ENCODE assay signal across 9 cellular contexts in genomic region chr11:45083544-45084087, GRCh38.
DNase-seq lines count a peak whose midpoint lies in the region; ATAC-seq, FAIRE-seq and TF ChIP-seq lines count a peak whose summit lies in the region.
"Had no signal": no experiment of that assay in that cellular context is flagged by ENCODE, and none has a peak within 500 bp of the region (broad histone marks: within the 10 kb centered on the region; RNA-seq: fewer than 3 reads in every experiment).

No MANE protein-coding gene starts in this region.

- H3K27ac ChIP-seq in Karpas-422 (ENCODE audit: low read length) (no peak overlapping the region), neural cell (ENCODE audit: low read length) (peak overlapping the region; percentile 15)
- H3K27ac ChIP-seq: uterus had no signal

- no peaks in the 10 kb centered on the region for H3K9me3 ChIP-seq in Karpas-422 (ENCODE audit: low read length)
- H3K9me3 ChIP-seq in neural cell (ENCODE audit: low read length) = no peaks in the 10 kb centered on the region
- H3K9me3 ChIP-seq: uterus had no signal

- peak overlapping the region; percentile 36; the same call in 1 of the 2 replicates for H2AFZ ChIP-seq in Karpas-422 (ENCODE audit: low read length)
- H2AFZ ChIP-seq in neural cell (ENCODE audit: low read depth, low read length) = no peak overlapping the region

- no peak for TF ChIP-seq RAD21 in neural cell (conservative IDR thresholded peaks at IDR 0.05)

- H3K4me2 ChIP-seq in Karpas-422 (ENCODE audit: low read depth, low read length, poor library complexity, severe bottlenecking) (peak overlapping the region; percentile 28), neural cell (ENCODE audit: low read length) (no peak overlapping the region)

- H3K4me1 ChIP-seq in Karpas-422 (ENCODE audit: low read length) = peaks cover 45% of the 10 kb centered on the region

- DNase-seq in Karpas-422 (peak; percentile 72), chondrocyte (ENCODE audit: low spot score) (no peak), NCI-H2029 (lab: John Stamatoyannopoulos, UW) (no peak), NCI-H774 (lab: John Stamatoyannopoulos, UW) (no peak)
- DNase-seq: uterus had no signal

- H3K4me1 Mint-ChIP-seq in chondrocyte (ENCODE audit: low read depth) = peaks cover 34% of the 10 kb centered on the region

- no peak overlapping the region for H3K27ac Mint-ChIP-seq in chondrocyte (ENCODE audit: unreplicated experiment)

- H3K4me3 ChIP-seq in Karpas-422 (ENCODE audit: low read length) (no peak overlapping the region), neural cell (ENCODE audit: low read length) (no peak overlapping the region)
- H3K4me3 ChIP-seq: uterus had no signal

- TF ChIP-seq EP300 in neural cell (conservative IDR thresholded peaks at IDR 0.05; ENCODE audit: poor library complexity, severe bottlenecking) = no peak

- no peaks in the 10 kb centered on the region for H3F3A ChIP-seq in neural cell (ENCODE audit: insufficient read depth, low read length, poor library complexity, severe bottlenecking)

- peak; percentile 90 for FAIRE-seq in G401.6 (lab: Jason Lieb, UNC)
- FAIRE-seq: endothelial cell of umbilical vein had no signal

- no peak for ATAC-seq in GM21360 (IDR thresholded peaks at IDR 0.05; ENCODE audit: unreplicated experiment)

- H3K79me2 ChIP-seq in Karpas-422 (ENCODE audit: low read length) (no peaks in the 10 kb centered on the region), neural cell (replicated peaks; ENCODE audit: insufficient read depth, low read length) (no peaks in the 10 kb centered on the region)

- H3K36me3 Mint-ChIP-seq in chondrocyte (ENCODE audit: low read depth) = no peaks in the 10 kb centered on the region

- peak; percentile 64 for TF ChIP-seq CTCF in chondrocyte (IDR thresholded peaks at IDR 0.05)
- TF ChIP-seq CTCF in neural cell (IDR thresholded peaks at IDR 0.05; ENCODE audit: poor library complexity, severe bottlenecking) = no peak

- H4K20me1 ChIP-seq in Karpas-422 (ENCODE audit: insufficient read depth, low read depth, low read length) = no peaks in the 10 kb centered on the region
- H4K20me1 ChIP-seq in neural cell (ENCODE audit: insufficient read depth) = no peaks in the 10 kb centered on the region

- H3K36me3 ChIP-seq in Karpas-422 (ENCODE audit: insufficient read depth, low read length) (no peaks in the 10 kb centered on the region), neural cell (ENCODE audit: insufficient read depth, low read length) (no peaks in the 10 kb centered on the region)
- H3K36me3 ChIP-seq: uterus had no signal

- peak overlapping the region; percentile 11; the same call in 1 of the 2 replicates for H3K9ac ChIP-seq in Karpas-422 (ENCODE audit: low read length)
- no peak overlapping the region for H3K9ac ChIP-seq in neural cell (ENCODE audit: low read length)

- no peaks in the 10 kb centered on the region for H3K9me2 ChIP-seq in Karpas-422 (replicated peaks; ENCODE audit: insufficient read depth, low read length)
- H3K9me2 ChIP-seq in neural cell (ENCODE audit: insufficient read depth, low read length) = no peaks in the 10 kb centered on the region

- no peaks in the 10 kb centered on the region for H3K9me3 Mint-ChIP-seq in chondrocyte (ENCODE audit: low read depth)

- no peak overlapping the region for H3K4me3 Mint-ChIP-seq in chondrocyte (ENCODE audit: unreplicated experiment)

- no peaks in the 10 kb centered on the region for H3K27me3 Mint-ChIP-seq in chondrocyte (ENCODE audit: low read depth)

- no peaks in the 10 kb centered on the region for H3K27me3 ChIP-seq in Karpas-422 (ENCODE audit: low read length)
- no peaks in the 10 kb centered on the region for H3K27me3 ChIP-seq in neural cell (ENCODE audit: insufficient read depth, low read depth, low read length)
- H3K27me3 ChIP-seq: uterus had no signal

TF ChIP-seq in neural cell, 6 proteins besides CTCF, POLR2A, EP300 and RAD21:
- TF ChIP-seq TAF1 (IDR thresholded peaks at IDR 0.05; ENCODE audit: low read depth) = no peak
- TF ChIP-seq POLR2AphosphoS5 (IDR thresholded peaks at IDR 0.05) = no peak
- no peak for TF ChIP-seq EZH2 (IDR thresholded peaks at IDR 0.05; ENCODE audit: borderline replicate concordance, insufficient read depth, low read length, poor library complexity, severe bottlenecking)
- TF ChIP-seq SMC3 (conservative IDR thresholded peaks at IDR 0.05; ENCODE audit: poor library complexity) = no peak
- TF ChIP-seq REST (IDR thresholded peaks at IDR 0.05; ENCODE audit: borderline replicate concordance) = no peak
- TF ChIP-seq MXI1 (conservative IDR thresholded peaks at IDR 0.05; ENCODE audit: poor library complexity, severe bottlenecking) = no peak
TF ChIP-seq in neural cell: peak in this region for 0.
